In genomic region chr6:158061709-158062461, GRCh38 we compare ENCODE assay signal across 15 cellular contexts.
DNase-seq lines count a peak whose midpoint lies in the region; ATAC-seq and TF ChIP-seq lines count a peak whose summit lies in the region.
"Had no signal": no experiment of that assay in that cellular context is flagged by ENCODE, and none has a peak within 500 bp of the region (broad histone marks: within the 10 kb centered on the region; RNA-seq: fewer than 3 reads in every experiment).

No MANE protein-coding gene starts in this region.

- H3K4me3 ChIP-seq in astrocyte of the spinal cord (ENCODE audit: low read depth, low read length) (no peak overlapping the region), OCI-LY7 (ENCODE audit: low read depth, low read length, poor library complexity, severe bottlenecking) (no peak overlapping the region)
- H3K4me3 ChIP-seq: SJCRH30 had no signal

- H3K4me1 ChIP-seq in OCI-LY7 (ENCODE audit: insufficient read depth, low read length, poor library complexity, severe bottlenecking): no peaks in the 10 kb centered on the region

- no peaks in the 10 kb centered on the region for H4K20me1 ChIP-seq in OCI-LY7 (ENCODE audit: insufficient read depth, low read length)

- intact Hi-C loops in natural killer cell (cut with micrococcal nuclease) (no loop called here), OCI-LY7 (cut with micrococcal nuclease; ENCODE audit: unreplicated experiment) (no loop called here)
- intact Hi-C loops in activated T-helper 2 cell treated with anti-CD3 and anti-CD28 coated beads, Interferon-gamma antibody, Interleukin-2, Interleukin-4, amounts not matched to agents 10 μg/mL and 5 μg/mL and 100 μg/mL, durations not matched to agents 14 hours and 24 hours and 36 hours (cut with micrococcal nuclease): no loop called here

- no peaks in the 10 kb centered on the region for H3K36me3 Mint-ChIP-seq in natural killer cell treated with Interleukin-12 subunit alpha and Interleukin-12 subunit beta and Interleukin-15 and Interleukin-18, amount 100 ng/mL, for 72 hours
- no peaks in the 10 kb centered on the region for H3K36me3 Mint-ChIP-seq in natural killer cell
- H3K36me3 Mint-ChIP-seq in neural crest cell (ENCODE audit: low read depth): no peaks in the 10 kb centered on the region
- H3K36me3 Mint-ChIP-seq in activated T-helper 2 cell treated with anti-CD3 and anti-CD28 coated beads, Interferon-gamma antibody, Interleukin-2, Interleukin-4, amounts not matched to agents 10 μg/mL and 5 μg/mL and 100 μg/mL, durations not matched to agents 14 hours and 24 hours and 36 hours (ENCODE audit: low read depth): peaks cover 10% of the 10 kb centered on the region

- POLR2A ChIA-PET in OCI-LY7 (lab: Charles Lee): no interaction called here

- no peak for ATAC-seq in natural killer cell treated with Interleukin-12 subunit alpha and Interleukin-12 subunit beta and Interleukin-15 and Interleukin-18, amount 100 ng/mL, for 72 hours
- ATAC-seq in natural killer cell (no peak), GM21360 (IDR thresholded peaks at IDR 0.05; ENCODE audit: unreplicated experiment) (no peak), GM18907 (IDR thresholded peaks at IDR 0.05; ENCODE audit: unreplicated experiment) (no peak)
- ATAC-seq: activated CD8-positive, alpha-beta T cell treated with anti-CD3 and anti-CD28 coated beads for 36 hours had no signal

- no peaks in the 10 kb centered on the region for H3K9me2 ChIP-seq in OCI-LY7 (ENCODE audit: insufficient read depth, low read length)

- TF ChIP-seq CTCF in natural killer cell (IDR thresholded peaks at IDR 0.05): no peak
- no peak for TF ChIP-seq CTCF in astrocyte of the spinal cord (IDR thresholded peaks at IDR 0.05; ENCODE audit: low read depth, low read length)
- no peak for TF ChIP-seq CTCF in neural crest cell (conservative IDR thresholded peaks at IDR 0.05)
- TF ChIP-seq CTCF in OCI-LY7 (conservative IDR thresholded peaks at IDR 0.05; ENCODE audit: low read length): no peak

- no TSS peak for BruUV-seq in OCI-LY7 (replicated peaks; lab: Mats Ljungman, UMichigan)

- H3K4me3 Mint-ChIP-seq in natural killer cell treated with Interleukin-12 subunit alpha and Interleukin-12 subunit beta and Interleukin-15 and Interleukin-18, amount 100 ng/mL, for 72 hours: no peak overlapping the region
- no peak overlapping the region for H3K4me3 Mint-ChIP-seq in natural killer cell
- no peak overlapping the region for H3K4me3 Mint-ChIP-seq in neural crest cell
- H3K4me3 Mint-ChIP-seq in activated T-helper 2 cell treated with anti-CD3 and anti-CD28 coated beads, Interferon-gamma antibody, Interleukin-2, Interleukin-4, amounts not matched to agents 10 μg/mL and 5 μg/mL and 100 μg/mL, durations not matched to agents 14 hours and 24 hours and 36 hours (ENCODE audit: low read depth): no peak overlapping the region
- H3K4me3 Mint-ChIP-seq: activated CD8-positive, alpha-beta T cell treated with anti-CD3 and anti-CD28 coated beads for 36 hours; activated T-helper 1 cell treated with anti-CD3 and anti-CD28 coated beads, Interleukin-12 subunit alpha, Interleukin-12 subunit beta, Interleukin-2, Interleukin-4 antibody, amounts not matched to agents 30 ng/mL and 10 ng/mL and 1 ng/mL, durations not matched to agents 14 hours and 24 hours and 36 hours; type B pancreatic cell had no signal

- in situ Hi-C loops in astrocyte of the spinal cord (cut with HindIII; ENCODE audit: low sequenced_read_pairs): no loop called here

- CTCF ChIA-PET in OCI-LY7 (lab: Charles Lee; ENCODE audit: unreplicated experiment): no interaction called here

- H3K9me3 Mint-ChIP-seq in natural killer cell treated with Interleukin-12 subunit alpha and Interleukin-12 subunit beta and Interleukin-15 and Interleukin-18, amount 100 ng/mL, for 72 hours: no peaks in the 10 kb centered on the region
- H3K9me3 Mint-ChIP-seq in natural killer cell (no peaks in the 10 kb centered on the region), neural crest cell (no peaks in the 10 kb centered on the region)
- H3K9me3 Mint-ChIP-seq in activated T-helper 2 cell treated with anti-CD3 and anti-CD28 coated beads, Interferon-gamma antibody, Interleukin-2, Interleukin-4, amounts not matched to agents 10 μg/mL and 5 μg/mL and 100 μg/mL, durations not matched to agents 14 hours and 24 hours and 36 hours: no peaks in the 10 kb centered on the region
- H3K9me3 Mint-ChIP-seq: activated CD8-positive, alpha-beta T cell treated with anti-CD3 and anti-CD28 coated beads for 36 hours; activated T-helper 1 cell treated with anti-CD3 and anti-CD28 coated beads, Interleukin-12 subunit alpha, Interleukin-12 subunit beta, Interleukin-2, Interleukin-4 antibody, amounts not matched to agents 30 ng/mL and 10 ng/mL and 1 ng/mL, durations not matched to agents 14 hours and 24 hours and 36 hours; type B pancreatic cell had no signal

- H3K27ac ChIP-seq in OCI-LY7 (ENCODE audit: low read depth, low read length, poor library complexity, severe bottlenecking): no peak overlapping the region
- H3K27ac ChIP-seq: SJCRH30 had no signal

- H3K36me3 ChIP-seq in OCI-LY7 (ENCODE audit: insufficient read depth, low read length): no peaks in the 10 kb centered on the region

- no peaks in the 10 kb centered on the region for H3K79me2 ChIP-seq in OCI-LY7 (ENCODE audit: insufficient read depth, low read depth, low read length)

- no peaks in the 10 kb centered on the region for H3K9me3 ChIP-seq in OCI-LY7 (ENCODE audit: low read length)
- H3K9me3 ChIP-seq: SJCRH30 had no signal

- H3K27ac Mint-ChIP-seq in natural killer cell treated with Interleukin-12 subunit alpha and Interleukin-12 subunit beta and Interleukin-15 and Interleukin-18, amount 100 ng/mL, for 72 hours: no peak overlapping the region
- H3K27ac Mint-ChIP-seq in natural killer cell: no peak overlapping the region
- H3K27ac Mint-ChIP-seq in neural crest cell (ENCODE audit: unreplicated experiment): peak overlapping the region; percentile 27
- H3K27ac Mint-ChIP-seq in activated T-helper 2 cell treated with anti-CD3 and anti-CD28 coated beads, Interferon-gamma antibody, Interleukin-2, Interleukin-4, amounts not matched to agents 10 μg/mL and 5 μg/mL and 100 μg/mL, durations not matched to agents 14 hours and 24 hours and 36 hours: no peak overlapping the region
- H3K27ac Mint-ChIP-seq: activated CD8-positive, alpha-beta T cell treated with anti-CD3 and anti-CD28 coated beads for 36 hours; activated T-helper 1 cell treated with anti-CD3 and anti-CD28 coated beads, Interleukin-12 subunit alpha, Interleukin-12 subunit beta, Interleukin-2, Interleukin-4 antibody, amounts not matched to agents 30 ng/mL and 10 ng/mL and 1 ng/mL, durations not matched to agents 14 hours and 24 hours and 36 hours; type B pancreatic cell had no signal

- H2AFZ ChIP-seq in OCI-LY7 (ENCODE audit: low read length): no peak overlapping the region

- peaks cover 15 to 18% of the 10 kb centered on the region in 2 donors for H3K4me1 Mint-ChIP-seq in natural killer cell treated with Interleukin-12 subunit alpha and Interleukin-12 subunit beta and Interleukin-15 and Interleukin-18, amount 100 ng/mL, for 72 hours (ENCODE audit: low read depth in 2 of 2)
- peaks cover 0 to 6% of the 10 kb centered on the region in 2 donors for H3K4me1 Mint-ChIP-seq in natural killer cell
- H3K4me1 Mint-ChIP-seq in neural crest cell: no peaks in the 10 kb centered on the region
- peaks cover 10% of the 10 kb centered on the region for H3K4me1 Mint-ChIP-seq in activated T-helper 2 cell treated with anti-CD3 and anti-CD28 coated beads, Interferon-gamma antibody, Interleukin-2, Interleukin-4, amounts not matched to agents 10 μg/mL and 5 μg/mL and 100 μg/mL, durations not matched to agents 14 hours and 24 hours and 36 hours (ENCODE audit: low read depth)

- H3K4me2 ChIP-seq in OCI-LY7 (ENCODE audit: low read length): no peak overlapping the region

- peak; percentile 57 for DNase-seq in natural killer cell treated with Interleukin-12 subunit alpha and Interleukin-12 subunit beta and Interleukin-15 and Interleukin-18, amount 100 ng/mL, for 72 hours (ENCODE audit: low spot score)
- no peak for DNase-seq in natural killer cell
- peak; percentile 77 for DNase-seq in astrocyte of the spinal cord (ENCODE audit: low read depth, low spot score)
- no peak for DNase-seq in neural crest cell (ENCODE audit: low read depth, low spot score)
- no peak for DNase-seq in activated T-helper 2 cell treated with anti-CD3 and anti-CD28 coated beads, Interferon-gamma antibody, Interleukin-2, Interleukin-4, amounts not matched to agents 10 μg/mL and 5 μg/mL and 100 μg/mL, durations not matched to agents 14 hours and 24 hours and 36 hours (ENCODE audit: low spot score)
- no peak for DNase-seq in OCI-LY7 (ENCODE audit: low spot score)
- DNase-seq: activated CD8-positive, alpha-beta T cell treated with anti-CD3 and anti-CD28 coated beads for 36 hours; KBM-7; midbrain; NCI-H345; SJCRH30 had no signal

- H3K27me3 Mint-ChIP-seq in natural killer cell treated with Interleukin-12 subunit alpha and Interleukin-12 subunit beta and Interleukin-15 and Interleukin-18, amount 100 ng/mL, for 72 hours: no peaks in the 10 kb centered on the region
- H3K27me3 Mint-ChIP-seq in natural killer cell (ENCODE audit: low read depth in 2 of 2): no peaks in the 10 kb centered on the region
- H3K27me3 Mint-ChIP-seq in neural crest cell (ENCODE audit: low read depth): no peaks in the 10 kb centered on the region
- no peaks in the 10 kb centered on the region for H3K27me3 Mint-ChIP-seq in activated T-helper 2 cell treated with anti-CD3 and anti-CD28 coated beads, Interferon-gamma antibody, Interleukin-2, Interleukin-4, amounts not matched to agents 10 μg/mL and 5 μg/mL and 100 μg/mL, durations not matched to agents 14 hours and 24 hours and 36 hours (ENCODE audit: low read depth)
- H3K27me3 Mint-ChIP-seq: activated CD8-positive, alpha-beta T cell treated with anti-CD3 and anti-CD28 coated beads for 36 hours; type B pancreatic cell had no signal

Comparison
In these comparisons a context has a peak if more than half of its experiments do, and no peak if none do; other contexts are left out.
1. DNase-seq: peak in natural killer cell treated with Interleukin-12 subunit alpha and Interleukin-12 subunit beta and Interleukin-15 and Interleukin-18, amount 100 ng/mL, for 72 hours (single experiment) and astrocyte of the spinal cord (single experiment); none in natural killer cell (single experiment), neural crest cell (single experiment), activated T-helper 2 cell treated with anti-CD3 and anti-CD28 coated beads, Interferon-gamma antibody, Interleukin-2, Interleukin-4, amounts not matched to agents 10 μg/mL and 5 μg/mL and 100 μg/mL, durations not matched to agents 14 hours and 24 hours and 36 hours (single experiment) and OCI-LY7 (single experiment).